In genomic region chr10:129727495-129727894, GRCh38 we compare ENCODE assay signal across 20 cellular contexts.
DNase-seq lines count a peak whose midpoint lies in the region; ATAC-seq, FAIRE-seq and TF ChIP-seq lines count a peak whose summit lies in the region.
"Had no signal": no experiment of that assay in that cellular context is flagged by ENCODE, and none has a peak within 500 bp of the region (broad histone marks: within the 10 kb centered on the region; RNA-seq: fewer than 3 reads in every experiment).

No MANE protein-coding gene starts in this region.

- CTCF ChIA-PET in H1 (lab: Charles Lee; ENCODE audit: partially characterized antibody), result interaction anchor here (1.1 kb wide), 1 partner anchor 65 kb away, joined by 3 read pairs; no protein-coding TSS in a partner anchor

- no peak for DNase-seq in H1 (ENCODE audit: low read depth in 1 of 2, low spot score in 2 of 2)
- DNase-seq in kidney, result peak; percentile 29
- peak; percentile 48 for DNase-seq in osteoblast (ENCODE audit: insufficient read length, low spot score, missing footprints)
- DNase-seq in upper lobe of left lung, result no peak
- DNase-seq in inferior parietal cortex (ENCODE audit: extremely low spot score), result no peak
- DNase-seq: ACHN; AML-193; CD4-positive, alpha-beta memory T cell; DMS79 treated with DMSO at 0.1 percent for 48 hours; GF-D8; GM23248; HFFc6; IMR-90 had no signal

- ATAC-seq in upper lobe of left lung (ENCODE audit: low FRiP score in 2 of 2) (no peak), GM21447 (IDR thresholded peaks at IDR 0.05; ENCODE audit: unreplicated experiment) (no peak)
- ATAC-seq: HCT116, K562 had no signal

- H3K4me3 ChIP-seq in H1 (ENCODE audit: extremely low read depth in 1 of 4, insufficient read depth in 2 of 4, low read depth in 3 of 4, low read length in 4 of 4), result no peak overlapping the region
- H3K4me3 ChIP-seq in kidney (ENCODE audit: low read length in 2 of 2), result no peak overlapping the region
- H3K4me3 ChIP-seq in osteoblast (ENCODE audit: insufficient read depth, low read length), result no peak overlapping the region
- H3K4me3 ChIP-seq in upper lobe of left lung, result no peak overlapping the region
- H3K4me3 ChIP-seq: GM23248, K562 had no signal

- H4K5ac ChIP-seq in H1 (ENCODE audit: insufficient read length, low read depth, low read length), result no peak overlapping the region

- H3K18ac ChIP-seq in H1 (ENCODE audit: extremely low read depth, low read length), result no peak overlapping the region

- TF ChIP-seq POLR2A in H1 (IDR thresholded peaks at IDR 0.05; ENCODE audit: control extremely low read depth in 1 of 2, low read depth in 2 of 2, low read length in 2 of 2) (no peak), upper lobe of left lung (IDR thresholded peaks at IDR 0.05) (no peak)

- H3K56ac ChIP-seq in H1 (replicated peaks; ENCODE audit: insufficient read length, low read depth, low read length), result no peak overlapping the region

- H3K36me3 ChIP-seq in H1 (ENCODE audit: control insufficient read depth in 2 of 4, insufficient read depth in 4 of 4, low read length in 3 of 4) (no peaks in the 10 kb centered on the region), kidney (ENCODE audit: control insufficient read depth in 1 of 2, insufficient read depth in 2 of 2, low read length in 2 of 2) (no peaks in the 10 kb centered on the region), osteoblast (ENCODE audit: insufficient read depth, low read length) (no peaks in the 10 kb centered on the region), upper lobe of left lung (no peaks in the 10 kb centered on the region)

- 90% methylated on average over 4 of the region's 4 CpGs; no CpG with 5 or more reads in 1 of the 2 experiments for WGBS in H1 (ENCODE audit: extremely low coverage in 1 of 2, insufficient coverage in 1 of 2, insufficient read length in 1 of 2, insufficient replicate concordance in 2 of 2, low coverage in 1 of 2, low lambda C conversion rate in 2 of 2, missing lambda C conversion rate in 1 of 2), 2 experiments
- 71 to 83% methylated on average over 4 of the region's 4 CpGs for WGBS in upper lobe of left lung, 2 donors

- no peaks in the 10 kb centered on the region for H3K27me3 ChIP-seq in H1 (replicated peaks in 1 of 4; ENCODE audit: control insufficient read depth in 3 of 4, extremely low read depth in 1 of 4, insufficient read depth in 3 of 4, low read length in 3 of 4)
- no peaks in the 10 kb centered on the region for H3K27me3 ChIP-seq in osteoblast (ENCODE audit: insufficient read depth, low read length)
- H3K27me3 ChIP-seq in upper lobe of left lung, result no peaks in the 10 kb centered on the region

- H3K23ac ChIP-seq in H1 (ENCODE audit: insufficient read length), result no peak overlapping the region

- H3K27ac ChIP-seq in H1 (ENCODE audit: low read depth, low read length), result no peak overlapping the region
- H3K27ac ChIP-seq in kidney (ENCODE audit: low read depth in 2 of 2, low read length in 2 of 2), result no peak overlapping the region
- no peak overlapping the region for H3K27ac ChIP-seq in osteoblast (ENCODE audit: low read depth, low read length)
- H3K27ac ChIP-seq in upper lobe of left lung, result no peak overlapping the region
- H3K27ac ChIP-seq: GM23248 had no signal

- H3K14ac ChIP-seq in H1 (ENCODE audit: insufficient read length), result no peak overlapping the region

- H2BK15ac ChIP-seq in H1 (ENCODE audit: low read length), result peak overlapping the region; percentile 18; the same call in 1 of the 2 replicates

- H2AK5ac ChIP-seq in H1 (ENCODE audit: low read depth, low read length), result no peak overlapping the region

- H3K79me2 ChIP-seq in H1 (ENCODE audit: control insufficient read depth in 1 of 2, insufficient read depth in 2 of 2, low read length in 2 of 2), result no peaks in the 10 kb centered on the region
- H3K79me2 ChIP-seq in osteoblast (ENCODE audit: insufficient read depth, low read length), result no peaks in the 10 kb centered on the region

- no peaks in the 10 kb centered on the region for H3K79me1 ChIP-seq in H1 (ENCODE audit: low read depth, low read length)

- H2BK5ac ChIP-seq in H1 (ENCODE audit: low read depth, low read length), result no peak overlapping the region

- no peaks in the 10 kb centered on the region for H3K23me2 ChIP-seq in H1 (ENCODE audit: low read depth, low read length)

- H3K9ac ChIP-seq in H1 (replicated peaks in 1 of 4; ENCODE audit: extremely low read depth in 1 of 4, low read depth in 3 of 4, low read length in 3 of 4) (no peak overlapping the region), kidney (ENCODE audit: low read length in 2 of 2) (no peak overlapping the region)
- H3K9ac ChIP-seq: GM23248 had no signal

- POLR2A ChIA-PET in H1 (lab: Charles Lee; ENCODE audit: partially characterized antibody), result interaction anchor here (0.5 kb wide), 1 partner anchor 65 kb away, joined by 3 read pairs; no protein-coding TSS in a partner anchor

- no peak overlapping the region for H2BK120ac ChIP-seq in H1 (replicated peaks; ENCODE audit: low read depth, low read length)

- H3K4me1 ChIP-seq in H1 (replicated peaks in 1 of 4; ENCODE audit: control insufficient read depth in 3 of 4, insufficient read depth in 4 of 4, low read length in 3 of 4) (peaks cover 0 to 5% (median under 1%) of the 10 kb centered on the region in 4 experiments; a peak in 4 of 7 replicates), kidney (ENCODE audit: control insufficient read depth in 1 of 2, insufficient read depth in 1 of 2, low read depth in 1 of 2, low read length in 2 of 2) (no peaks in the 10 kb centered on the region), osteoblast (ENCODE audit: insufficient read depth, low read length) (no peaks in the 10 kb centered on the region), upper lobe of left lung (no peaks in the 10 kb centered on the region)

- no peak overlapping the region for H2BK20ac ChIP-seq in H1 (ENCODE audit: low read length)

- no peak overlapping the region for H2BK12ac ChIP-seq in H1 (ENCODE audit: low read depth, low read length)

- FAIRE-seq in H1 (lab: Jason Lieb, UNC) (no peak), kidney (lab: Jason Lieb, UNC) (no peak)
- FAIRE-seq: A204.1, GM19239, H54, HTR-8/SVneo, K562 had no signal

- no peak for TF ChIP-seq RAD21 in H1 (IDR thresholded peaks at IDR 0.05 in 1 of 2, conservative IDR thresholded peaks at IDR 0.05 in 1 of 2; ENCODE audit: low read depth in 2 of 2, low read length in 2 of 2)

- TF ChIP-seq EP300 in H1 (IDR thresholded peaks at IDR 0.05; ENCODE audit: borderline replicate concordance in 1 of 2, low read depth in 2 of 2, low read length in 2 of 2), result no peak
- TF ChIP-seq EP300 in upper lobe of left lung (IDR thresholded peaks at IDR 0.05), result no peak

- intact Hi-C loops in kidney (cut with DNase I), result no loop called here

- H3K4me2 ChIP-seq in H1 (ENCODE audit: insufficient read depth in 1 of 2, low read depth in 2 of 2, low read length in 2 of 2), result no peak overlapping the region
- no peak overlapping the region for H3K4me2 ChIP-seq in osteoblast (ENCODE audit: insufficient read depth, low read length)

- H2AFZ ChIP-seq in H1 (ENCODE audit: low read length), result no peak overlapping the region
- no peak overlapping the region for H2AFZ ChIP-seq in osteoblast (ENCODE audit: low read length)
- H2AFZ ChIP-seq: GM23248 had no signal

- H4K91ac ChIP-seq in H1 (replicated peaks; ENCODE audit: insufficient read length, low read length), result no peak overlapping the region

- H4K20me1 ChIP-seq in H1 (replicated peaks in 1 of 2; ENCODE audit: control insufficient read depth in 1 of 2, insufficient read depth in 2 of 2, low read length in 2 of 2) (no peaks in the 10 kb centered on the region), osteoblast (ENCODE audit: insufficient read depth, low read length) (no peaks in the 10 kb centered on the region)

- peaks cover 8 to 20% of the 10 kb centered on the region in 2 experiments; a peak in 3 of 4 replicates for H3K9me3 ChIP-seq in H1 (ENCODE audit: insufficient read depth in 2 of 2, low read depth in 1 of 2, low read length in 1 of 2)
- H3K9me3 ChIP-seq in kidney (ENCODE audit: control insufficient read depth in 1 of 2, low read length in 2 of 2), result peaks cover 0 to 4% of the 10 kb centered on the region in 2 donors
- no peaks in the 10 kb centered on the region for H3K9me3 ChIP-seq in osteoblast (ENCODE audit: low read depth, low read length)
- H3K9me3 ChIP-seq in upper lobe of left lung, result peaks cover 0 to 6% (median 3%) of the 10 kb centered on the region in 4 donors

- TF ChIP-seq CTCF in H1 (IDR thresholded peaks at IDR 0.05; ENCODE audit: control extremely low read depth in 1 of 3, insufficient read depth in 1 of 3, low read depth in 1 of 3, low read length in 3 of 3) (no peak), kidney (IDR thresholded peaks at IDR 0.05; ENCODE audit: borderline replicate concordance, extremely low read depth, insufficient read depth) (no peak), osteoblast (IDR thresholded peaks at IDR 0.05; ENCODE audit: extremely low read depth, low read depth, low read length) (no peak), upper lobe of left lung (IDR thresholded peaks at IDR 0.05) (no peak)

- no peak overlapping the region for H4K8ac ChIP-seq in H1 (ENCODE audit: extremely low read depth, insufficient read depth, low read length)

- no peak overlapping the region for H3K4ac ChIP-seq in H1 (replicated peaks; ENCODE audit: insufficient read length, low read depth, low read length)

TF ChIP-seq in H1, 55 proteins besides CTCF, POLR2A, EP300 and RAD21 (continues in another document):
- TF ChIP-seq PHF8 (conservative IDR thresholded peaks at IDR 0.05; ENCODE audit: low read depth, low read length), result no peak
- no peak for TF ChIP-seq SAP30 (IDR thresholded peaks at IDR 0.05; ENCODE audit: insufficient read depth, insufficient replicate concordance, low read length)
- TF ChIP-seq JUN (IDR thresholded peaks at IDR 0.05; ENCODE audit: low read depth, low read length), result no peak
- no peak for TF ChIP-seq RNF2 (IDR thresholded peaks at IDR 0.05; ENCODE audit: borderline replicate concordance, low read depth, low read length, missing control alignments, poor library complexity, severe bottlenecking)
- TF ChIP-seq SP4 (IDR thresholded peaks at IDR 0.05; ENCODE audit: low read length), result no peak
- TF ChIP-seq RFX5 (IDR thresholded peaks at IDR 0.05; ENCODE audit: borderline replicate concordance, low read depth, low read length), result no peak
- no peak for TF ChIP-seq TAF7 (optimal IDR thresholded peaks at IDR 0.05; ENCODE audit: borderline replicate concordance, low read depth, low read length)
- no peak for TF ChIP-seq MAX (IDR thresholded peaks at IDR 0.05)
- no peak for TF ChIP-seq TAF1 (IDR thresholded peaks at IDR 0.05; ENCODE audit: low read depth, low read length)
- TF ChIP-seq EGR1 (IDR thresholded peaks at IDR 0.05; ENCODE audit: borderline replicate concordance, low read depth, low read length), result no peak
- no peak for TF ChIP-seq EZH2 (IDR thresholded peaks at IDR 0.05; ENCODE audit: low read depth, low read length, severe bottlenecking)
- no peak for TF ChIP-seq SIX5 (IDR thresholded peaks at IDR 0.05; ENCODE audit: low read depth, low read length)
- TF ChIP-seq KDM5A (IDR thresholded peaks at IDR 0.05; ENCODE audit: low read length), result no peak
- TF ChIP-seq RBBP5 (IDR thresholded peaks at IDR 0.05; ENCODE audit: borderline replicate concordance, low read depth, low read length), result no peak

Comparison
In these comparisons a context has a peak if more than half of its experiments do, and no peak if none do; other contexts are left out.
1. DNase-seq: peak in kidney (single experiment) and osteoblast (single experiment); none in H1 (0 of 2), upper lobe of left lung (0 of 2) and inferior parietal cortex (single experiment).